Comparison of ENCODE assay signal across 1 cellular context in genomic region chr20:45791668-45792512, GRCh38.
TF ChIP-seq lines count a peak whose summit lies in the region.

Gene DNTTIP1 (plus strand): TSS chr20:45791954. CDS start chr20:45792005, 51 bp downstream.
Gene WFDC3 (minus strand): TSS chr20:45791883. CDS start chr20:45789975, 1,908 bp downstream.

TF ChIP-seq in HepG2, 621 proteins besides CTCF, POLR2A, EP300 and RAD21 (continued from another document and continues in another):
- TF ChIP-seq ZHX2 (IDR thresholded peaks at IDR 0.05; ENCODE audit: low read depth) (peak; percentile 98), ZHX2 (CRISPR knock-in tag; IDR thresholded peaks at IDR 0.05; ENCODE audit: borderline replicate concordance) (0 out of 2 replicates have a peak, but pooled peaks have one; percentile 72), ZNF616 (CRISPR knock-in tag; IDR thresholded peaks at IDR 0.05; ENCODE audit: low read depth) (peak; percentile 56; the same call in 1 of the 2 replicates), TCF12 (IDR thresholded peaks at IDR 0.05) (no peak), TCF12 (CRISPR knock-in tag; IDR thresholded peaks at IDR 0.05) (peak; percentile 90), CBFB (CRISPR knock-in tag; IDR thresholded peaks at IDR 0.05) (peak; percentile 87), ZNF567 (CRISPR knock-in tag; IDR thresholded peaks at IDR 0.05; ENCODE audit: borderline replicate concordance) (peak; percentile 100), HCFC1 (IDR thresholded peaks at IDR 0.05; ENCODE audit: low read depth, low read length) (peak; percentile 86), ZNF772 (CRISPR knock-in tag; IDR thresholded peaks at IDR 0.05) (peak; percentile 96; the same call in 1 of the 2 replicates), CHD4 (IDR thresholded peaks at IDR 0.05; ENCODE audit: borderline replicate concordance, low read length) (peak; percentile 87), PHF20 (CRISPR knock-in tag; IDR thresholded peaks at IDR 0.05) (peak; percentile 99), TEAD3 (CRISPR knock-in tag; optimal IDR thresholded peaks at IDR 0.05; ENCODE audit: borderline replicate concordance) (peak; percentile 92), NR1H2 (CRISPR knock-in tag; IDR thresholded peaks at IDR 0.05; ENCODE audit: borderline replicate concordance, low read depth) (no peak), BORCS8-MEF2B (CRISPR knock-in tag; IDR thresholded peaks at IDR 0.05) (peak; percentile 79), NFRKB (IDR thresholded peaks at IDR 0.05) (no peak), ZNF160 (CRISPR knock-in tag; IDR thresholded peaks at IDR 0.05) (peak; percentile 93), RBM22 (optimal IDR thresholded peaks at IDR 0.05; ENCODE audit: low read length) (peak; percentile 90), HDAC1 (CRISPR knock-in tag; IDR thresholded peaks at IDR 0.05) (peak; percentile 100), ELK4 (CRISPR knock-in tag; IDR thresholded peaks at IDR 0.05; ENCODE audit: borderline replicate concordance) (peak; percentile 98; the same call in 1 of the 2 replicates), MAF1 (CRISPR knock-in tag; IDR thresholded peaks at IDR 0.05; ENCODE audit: borderline replicate concordance) (peak; percentile 97), JARID2 (CRISPR knock-in tag; IDR thresholded peaks at IDR 0.05; ENCODE audit: insufficient replicate concordance) (no peak), ESRRA (CRISPR knock-in tag; IDR thresholded peaks at IDR 0.05; ENCODE audit: low read depth) (peak; percentile 70; the same call in 1 of the 2 replicates), KDM2A (CRISPR knock-in tag; IDR thresholded peaks at IDR 0.05; ENCODE audit: borderline replicate concordance, low read depth) (peak; percentile 98), TOPORS (CRISPR knock-in tag; IDR thresholded peaks at IDR 0.05) (peak; percentile 14; the same call in 1 of the 2 replicates), ZFX (CRISPR knock-in tag; IDR thresholded peaks at IDR 0.05; ENCODE audit: low read depth) (peak; percentile 98), KLF13 (CRISPR knock-in tag; IDR thresholded peaks at IDR 0.05) (no peak; the same call in 1 of the 2 replicates), ZNF607 (CRISPR knock-in tag; IDR thresholded peaks at IDR 0.05; ENCODE audit: borderline replicate concordance) (peak; percentile 97), KAT7 (CRISPR knock-in tag; IDR thresholded peaks at IDR 0.05; ENCODE audit: borderline replicate concordance) (peak; percentile 96; the same call in 1 of the 2 replicates), ZNF761 (CRISPR knock-in tag; conservative IDR thresholded peaks at IDR 0.05) (peak; percentile 75; the same call in 1 of the 2 replicates), ZNF660 (CRISPR knock-in tag; IDR thresholded peaks at IDR 0.05; ENCODE audit: borderline replicate concordance, low read depth) (no peak), EZH2 (conservative IDR thresholded peaks at IDR 0.05; ENCODE audit: low read depth, low read length) (no peak), ZNF382 (CRISPR knock-in tag; IDR thresholded peaks at IDR 0.05; ENCODE audit: borderline replicate concordance) (no peak), ARID2 (CRISPR knock-in tag; IDR thresholded peaks at IDR 0.05; ENCODE audit: borderline replicate concordance) (no peak), SAP130 (CRISPR knock-in tag; IDR thresholded peaks at IDR 0.05; ENCODE audit: low read depth) (peak; percentile 100), NFIB (CRISPR knock-in tag; IDR thresholded peaks at IDR 0.05; ENCODE audit: borderline replicate concordance) (no peak)
- TF ChIP-seq, protein P1, sequence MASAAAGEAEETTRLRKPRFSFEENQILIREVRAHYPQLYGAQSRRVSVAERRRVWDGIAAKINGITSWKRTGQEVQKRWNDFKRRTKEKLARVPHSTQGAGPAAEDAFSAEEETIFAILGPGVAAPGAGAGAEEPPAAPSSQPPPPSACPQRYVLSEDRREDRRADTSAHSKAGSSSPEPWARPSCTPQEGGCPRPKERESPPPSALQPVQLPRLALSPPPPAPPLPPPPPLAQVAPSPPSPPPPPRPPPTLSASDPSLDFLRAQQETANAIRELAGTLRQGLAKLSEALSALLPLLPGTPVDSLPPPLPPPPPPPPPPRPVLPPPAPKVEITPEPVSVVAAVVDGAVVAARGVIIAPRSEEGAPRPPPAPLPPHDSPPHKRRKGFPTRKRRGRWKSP (CRISPR knock-in tag; IDR thresholded peaks at IDR 0.05): peak; percentile 77
- TF ChIP-seq, protein P2, sequence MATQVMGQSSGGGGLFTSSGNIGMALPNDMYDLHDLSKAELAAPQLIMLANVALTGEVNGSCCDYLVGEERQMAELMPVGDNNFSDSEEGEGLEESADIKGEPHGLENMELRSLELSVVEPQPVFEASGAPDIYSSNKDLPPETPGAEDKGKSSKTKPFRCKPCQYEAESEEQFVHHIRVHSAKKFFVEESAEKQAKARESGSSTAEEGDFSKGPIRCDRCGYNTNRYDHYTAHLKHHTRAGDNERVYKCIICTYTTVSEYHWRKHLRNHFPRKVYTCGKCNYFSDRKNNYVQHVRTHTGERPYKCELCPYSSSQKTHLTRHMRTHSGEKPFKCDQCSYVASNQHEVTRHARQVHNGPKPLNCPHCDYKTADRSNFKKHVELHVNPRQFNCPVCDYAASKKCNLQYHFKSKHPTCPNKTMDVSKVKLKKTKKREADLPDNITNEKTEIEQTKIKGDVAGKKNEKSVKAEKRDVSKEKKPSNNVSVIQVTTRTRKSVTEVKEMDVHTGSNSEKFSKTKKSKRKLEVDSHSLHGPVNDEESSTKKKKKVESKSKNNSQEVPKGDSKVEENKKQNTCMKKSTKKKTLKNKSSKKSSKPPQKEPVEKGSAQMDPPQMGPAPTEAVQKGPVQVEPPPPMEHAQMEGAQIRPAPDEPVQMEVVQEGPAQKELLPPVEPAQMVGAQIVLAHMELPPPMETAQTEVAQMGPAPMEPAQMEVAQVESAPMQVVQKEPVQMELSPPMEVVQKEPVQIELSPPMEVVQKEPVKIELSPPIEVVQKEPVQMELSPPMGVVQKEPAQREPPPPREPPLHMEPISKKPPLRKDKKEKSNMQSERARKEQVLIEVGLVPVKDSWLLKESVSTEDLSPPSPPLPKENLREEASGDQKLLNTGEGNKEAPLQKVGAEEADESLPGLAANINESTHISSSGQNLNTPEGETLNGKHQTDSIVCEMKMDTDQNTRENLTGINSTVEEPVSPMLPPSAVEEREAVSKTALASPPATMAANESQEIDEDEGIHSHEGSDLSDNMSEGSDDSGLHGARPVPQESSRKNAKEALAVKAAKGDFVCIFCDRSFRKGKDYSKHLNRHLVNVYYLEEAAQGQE (IDR thresholded peaks at IDR 0.05; ENCODE audit: borderline replicate concordance in 1 of 2, low read depth in 1 of 2, low read length in 2 of 2): 0 out of 4 replicates have a peak, but pooled peaks of 1 of the 2 experiments have one; percentile 15
- TF ChIP-seq, protein P3, sequence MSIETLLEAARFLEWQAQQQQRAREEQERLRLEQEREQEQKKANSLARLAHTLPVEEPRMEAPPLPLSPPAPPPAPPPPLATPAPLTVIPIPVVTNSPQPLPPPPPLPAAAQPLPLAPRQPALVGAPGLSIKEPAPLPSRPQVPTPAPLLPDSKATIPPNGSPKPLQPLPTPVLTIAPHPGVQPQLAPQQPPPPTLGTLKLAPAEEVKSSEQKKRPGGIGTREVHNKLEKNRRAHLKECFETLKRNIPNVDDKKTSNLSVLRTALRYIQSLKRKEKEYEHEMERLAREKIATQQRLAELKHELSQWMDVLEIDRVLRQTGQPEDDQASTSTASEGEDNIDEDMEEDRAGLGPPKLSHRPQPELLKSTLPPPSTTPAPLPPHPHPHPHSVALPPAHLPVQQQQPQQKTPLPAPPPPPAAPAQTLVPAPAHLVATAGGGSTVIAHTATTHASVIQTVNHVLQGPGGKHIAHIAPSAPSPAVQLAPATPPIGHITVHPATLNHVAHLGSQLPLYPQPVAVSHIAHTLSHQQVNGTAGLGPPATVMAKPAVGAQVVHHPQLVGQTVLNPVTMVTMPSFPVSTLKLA (IDR thresholded peaks at IDR 0.05): peak; percentile 66
- TF ChIP-seq, protein P4, sequence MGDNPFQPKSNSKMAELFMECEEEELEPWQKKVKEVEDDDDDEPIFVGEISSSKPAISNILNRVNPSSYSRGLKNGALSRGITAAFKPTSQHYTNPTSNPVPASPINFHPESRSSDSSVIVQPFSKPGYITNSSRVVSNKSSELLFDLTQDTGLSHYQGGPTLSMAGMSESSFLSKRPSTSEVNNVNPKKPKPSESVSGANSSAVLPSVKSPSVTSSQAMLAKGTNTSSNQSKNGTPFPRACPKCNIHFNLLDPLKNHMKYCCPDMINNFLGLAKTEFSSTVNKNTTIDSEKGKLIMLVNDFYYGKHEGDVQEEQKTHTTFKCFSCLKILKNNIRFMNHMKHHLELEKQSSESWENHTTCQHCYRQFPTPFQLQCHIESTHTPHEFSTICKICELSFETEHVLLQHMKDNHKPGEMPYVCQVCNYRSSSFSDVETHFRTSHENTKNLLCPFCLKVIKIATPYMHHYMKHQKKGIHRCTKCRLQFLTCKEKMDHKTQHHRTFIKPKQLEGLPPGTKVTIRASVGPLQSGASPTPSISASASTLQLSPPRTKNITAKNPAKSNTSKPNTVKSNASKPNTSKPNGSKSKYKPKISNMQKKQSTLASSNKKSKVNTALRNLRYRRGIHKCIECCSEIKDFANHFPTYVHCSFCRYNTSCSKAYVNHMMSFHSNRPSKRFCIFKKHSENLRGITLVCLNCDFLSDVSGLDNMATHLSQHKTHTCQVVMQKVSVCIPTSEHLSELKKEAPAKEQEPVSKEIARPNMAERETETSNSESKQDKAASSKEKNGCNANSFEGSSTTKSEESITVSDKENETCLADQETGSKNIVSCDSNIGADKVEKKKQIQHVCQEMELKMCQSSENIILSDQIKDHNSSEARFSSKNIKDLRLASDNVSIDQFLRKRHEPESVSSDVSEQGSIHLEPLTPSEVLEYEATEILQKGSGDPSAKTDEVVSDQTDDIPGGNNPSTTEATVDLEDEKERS (CRISPR knock-in tag; IDR thresholded peaks at IDR 0.05): peak; percentile 91
- TF ChIP-seq, protein P5, sequence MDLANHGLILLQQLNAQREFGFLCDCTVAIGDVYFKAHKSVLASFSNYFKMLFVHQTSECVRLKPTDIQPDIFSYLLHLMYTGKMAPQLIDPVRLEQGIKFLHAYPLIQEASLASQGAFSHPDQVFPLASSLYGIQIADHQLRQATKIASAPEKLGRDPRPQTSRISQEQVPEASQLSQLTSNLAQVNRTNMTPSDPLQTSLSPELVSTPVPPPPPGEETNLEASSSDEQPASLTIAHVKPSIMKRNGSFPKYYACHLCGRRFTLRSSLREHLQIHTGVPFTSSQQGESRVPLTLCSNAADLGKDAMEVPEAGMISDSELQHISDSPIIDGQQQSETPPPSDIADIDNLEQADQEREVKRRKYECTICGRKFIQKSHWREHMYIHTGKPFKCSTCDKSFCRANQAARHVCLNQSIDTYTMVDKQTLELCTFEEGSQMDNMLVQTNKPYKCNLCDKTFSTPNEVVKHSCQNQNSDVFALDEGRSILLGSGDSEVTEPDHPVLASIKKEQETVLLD (CRISPR knock-in tag; IDR thresholded peaks at IDR 0.05; ENCODE audit: low read depth): 0 out of 2 replicates have a peak, but pooled peaks have one; percentile 72
- TF ChIP-seq, protein P6, sequence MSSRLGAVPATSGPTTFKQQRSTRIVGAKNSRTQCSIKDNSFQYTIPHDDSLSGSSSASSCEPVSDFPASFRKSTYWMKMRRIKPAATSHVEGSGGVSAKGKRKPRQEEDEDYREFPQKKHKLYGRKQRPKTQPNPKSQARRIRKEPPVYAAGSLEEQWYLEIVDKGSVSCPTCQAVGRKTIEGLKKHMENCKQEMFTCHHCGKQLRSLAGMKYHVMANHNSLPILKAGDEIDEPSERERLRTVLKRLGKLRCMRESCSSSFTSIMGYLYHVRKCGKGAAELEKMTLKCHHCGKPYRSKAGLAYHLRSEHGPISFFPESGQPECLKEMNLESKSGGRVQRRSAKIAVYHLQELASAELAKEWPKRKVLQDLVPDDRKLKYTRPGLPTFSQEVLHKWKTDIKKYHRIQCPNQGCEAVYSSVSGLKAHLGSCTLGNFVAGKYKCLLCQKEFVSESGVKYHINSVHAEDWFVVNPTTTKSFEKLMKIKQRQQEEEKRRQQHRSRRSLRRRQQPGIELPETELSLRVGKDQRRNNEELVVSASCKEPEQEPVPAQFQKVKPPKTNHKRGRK (CRISPR knock-in tag; IDR thresholded peaks at IDR 0.05): no peak
